In genomic region chr3:136624381-136624780, GRCh38 we compare ENCODE assay signal across 22 cellular contexts.
DNase-seq lines count a peak whose midpoint lies in the region; ATAC-seq, FAIRE-seq and TF ChIP-seq lines count a peak whose summit lies in the region.
"Had no signal": no experiment of that assay in that cellular context is flagged by ENCODE, and none has a peak within 500 bp of the region (broad histone marks: within the 10 kb centered on the region; RNA-seq: fewer than 3 reads in every experiment).

No MANE protein-coding gene starts in this region.

- in situ Hi-C loops in GM12878 (cut with MboI) = no loop called here

- H3K4me1 ChIP-seq in GM12878 (ENCODE audit: control insufficient read depth, insufficient read depth, low read length) (peaks cover 3% of the 10 kb centered on the region), liver (ENCODE audit: control insufficient read depth in 4 of 4, insufficient read depth in 4 of 4, low read length in 3 of 4) (peaks cover 2 to 20% (median 14%) of the 10 kb centered on the region in 4 donors)

- TF ChIP-seq CTCF in CD14-positive monocyte (IDR thresholded peaks at IDR 0.05) (no peak), GM12878 (IDR thresholded peaks at IDR 0.05 in 2 of 3, conservative IDR thresholded peaks at IDR 0.05 in 1 of 3; ENCODE audit: control insufficient read depth in 2 of 3, extremely low read depth in 1 of 3, insufficient read depth in 1 of 3, low read depth in 3 of 3, low read length in 3 of 3) (no peak), liver (IDR thresholded peaks at IDR 0.05; ENCODE audit: low read depth, low read length, missing input control) (no peak)

- H3K79me2 ChIP-seq in GM12878 (ENCODE audit: control insufficient read depth, insufficient read depth, low read length) = peaks cover 2% of the 10 kb centered on the region

- H3K27ac Mint-ChIP-seq in CD14-positive monocyte = peak overlapping the region in 6 of 7 donors; percentile 38 to 92 (median 80)
- H3K27ac Mint-ChIP-seq: activated naive CD8-positive, alpha-beta T cell treated with anti-CD3 and anti-CD28 coated beads, Interleukin-2, amount 10 ng/mL, durations not matched to agents 7 days and 5 days; stimulated activated memory B cell treated with anti-CD40 and anti-IgM and Interleukin-4, amounts not matched to agents 10 μg/mL and 1 μg/mL and 100 μg/mL, for 72 hours had no signal

- RAD21 ChIA-PET in GM12878 (lab: Charles Lee; ENCODE audit: unreplicated experiment) = interaction anchor here (0.9 kb wide), 1 partner anchor 13 kb away, joined by 3 read pairs; no protein-coding TSS in a partner anchor

- intact Hi-C loops in CD14-positive monocyte (cut with micrococcal nuclease) = loop anchor here in 1 of 2 donors (5.0 kb wide), 1 partner anchor 128 kb away; the partner anchor contains the start of gene STAG1
- intact Hi-C loops in GM12878 (cut with micrococcal nuclease; ENCODE audit: unreplicated experiment) = loop anchor here (10.0 kb wide), 1 partner anchor 120 kb away; no protein-coding TSS in a partner anchor
- intact Hi-C loops in head of caudate nucleus (cut with DNase I) = no loop called here

- no peak for DNase-seq in CD14-positive monocyte (ENCODE audit: low spot score)
- DNase-seq in NOMO-1 treated with DMSO at 0.1 percent for 48 hours (lab: John Stamatoyannopoulos, UW; ENCODE audit: unreplicated experiment) = peak; percentile 62
- DNase-seq in GM12878 (ENCODE audit: low read depth, low spot score) = no peak
- DNase-seq in effector CD8-positive, alpha-beta T cell (lab: John Stamatoyannopoulos, UW) = no peak
- DNase-seq in cortex of kidney (lab: John Stamatoyannopoulos, UW) = no peak
- no peak for DNase-seq in head of caudate nucleus
- no peak for DNase-seq in NCI-H526 treated with DMSO at 0.1 percent for 48 hours (lab: John Stamatoyannopoulos, UW)
- DNase-seq: ACHN; activated naive CD8-positive, alpha-beta T cell treated with anti-CD3 and anti-CD28 coated beads, Interleukin-2, amount 10 ng/mL, durations not matched to agents 7 days and 5 days; brain microvascular endothelial cell; C1 segment of cervical spinal cord; DMS153; foreskin fibroblast; mesenchymal stem cell; natural killer cell; NCI-H146; NCI-H748 treated with DMSO at 0.1 percent for 48 hours had no signal

- H2AFZ ChIP-seq in GM12878 (ENCODE audit: control insufficient read depth, low read depth, low read length) = no peak overlapping the region
- H2AFZ ChIP-seq: parathyroid adenoma had no signal

- FAIRE-seq in GM12878 (lab: Jason Lieb, UNC) = no peak

- TF ChIP-seq RAD21 in GM12878 (IDR thresholded peaks at IDR 0.05; ENCODE audit: insufficient read depth, low read depth, low read length) = no peak
- no peak for TF ChIP-seq RAD21 in liver (IDR thresholded peaks at IDR 0.05)

- H4K20me1 ChIP-seq in GM12878 (ENCODE audit: control insufficient read depth, insufficient read depth) = no peaks in the 10 kb centered on the region

- H3K36me3 ChIP-seq in GM12878 (ENCODE audit: control insufficient read depth in 2 of 2, insufficient read depth in 2 of 2, low read length in 1 of 2) = peaks cover 0 to 6% of the 10 kb centered on the region in 2 experiments; a peak in 2 of 4 replicates
- peaks cover 0 to 2% (median 0%) of the 10 kb centered on the region in 4 donors for H3K36me3 ChIP-seq in liver (ENCODE audit: control insufficient read depth in 4 of 4, insufficient read depth in 3 of 4, low read depth in 1 of 4, low read length in 3 of 4)
- H3K36me3 ChIP-seq: brain microvascular endothelial cell, thoracic aorta had no signal

- H3K27ac ChIP-seq in GM12878 (ENCODE audit: control insufficient read depth, insufficient read depth) = no peak overlapping the region
- H3K27ac ChIP-seq in liver (ENCODE audit: low read depth in 1 of 2, low read length in 2 of 2) = peak overlapping the region; percentile 31 to 43
- H3K27ac ChIP-seq: brain microvascular endothelial cell, coronary artery, parathyroid adenoma, thoracic aorta had no signal

- CTCF ChIA-PET in GM12878 (lab: Yijun Ruan, JAX) = no interaction called here

- POLR2A ChIA-PET in GM12878 (lab: Charles Lee) = interaction anchor here (1.1 kb wide), 1 partner anchor 23 kb away, joined by 4 read pairs; no protein-coding TSS in a partner anchor

- H3K9me3 ChIP-seq in GM12878 (replicated peaks; ENCODE audit: control insufficient read depth, insufficient read depth, low read length) (peaks cover 9% of the 10 kb centered on the region; the same call in 2 of the 3 replicates), liver (ENCODE audit: control insufficient read depth in 4 of 4, low read length in 3 of 4) (no peaks in the 10 kb centered on the region)
- H3K9me3 ChIP-seq: thoracic aorta had no signal

- H3K9ac ChIP-seq in GM12878 (ENCODE audit: control insufficient read depth, insufficient read depth, low read length) (no peak overlapping the region), liver (ENCODE audit: low read depth in 1 of 2, low read length in 2 of 2) (no peak overlapping the region)
- H3K9ac ChIP-seq: parathyroid adenoma had no signal

- TF ChIP-seq POLR2A in GM12878 (IDR thresholded peaks at IDR 0.05; ENCODE audit: low read depth, low read length) = no peak

- SMC1A ChIA-PET in GM12878 (lab: Charles Lee; ENCODE audit: uncharacterized antibody, unreplicated experiment) = interaction anchor here (0.7 to 1.0 kb wide), 2 partner anchors 11 to 96 kb away, joined by 3 read pairs; no protein-coding TSS in a partner anchor

- peaks cover 44% of the 10 kb centered on the region for H3K4me1 Mint-ChIP-seq in CD14-positive monocyte

- H3K4me2 ChIP-seq in GM12878 (ENCODE audit: control insufficient read depth, insufficient read depth) = no peak overlapping the region

- H3K4me3 Mint-ChIP-seq in CD14-positive monocyte = peak overlapping the region in 1 of 2 donors; percentile 51
- H3K4me3 Mint-ChIP-seq: activated naive CD8-positive, alpha-beta T cell treated with anti-CD3 and anti-CD28 coated beads, Interleukin-2, amount 10 ng/mL, durations not matched to agents 7 days and 5 days; natural killer cell; stimulated activated memory B cell treated with anti-CD40 and anti-IgM and Interleukin-4, amounts not matched to agents 10 μg/mL and 1 μg/mL and 100 μg/mL, for 72 hours had no signal

- WGBS in GM12878 (ENCODE audit: insufficient coverage, insufficient replicate concordance, low lambda C conversion rate, missing lambda C conversion rate) = 100% methylated on average over 3 of the region's 3 CpGs
- WGBS in liver = 78% methylated on average over 3 of the region's 3 CpGs

- no peaks in the 10 kb centered on the region for H3K27me3 ChIP-seq in GM12878 (replicated peaks in 1 of 2; ENCODE audit: control insufficient read depth in 2 of 2, insufficient read depth in 2 of 2, low read length in 1 of 2)
- no peaks in the 10 kb centered on the region for H3K27me3 ChIP-seq in liver (ENCODE audit: control insufficient read depth in 4 of 4, insufficient read depth in 4 of 4, low read length in 3 of 4)
- H3K27me3 ChIP-seq: brain microvascular endothelial cell had no signal

- BruUV-seq in GM12878 (replicated peaks; lab: Mats Ljungman, UMichigan) = no TSS peak

- TF ChIP-seq EP300 in GM12878 (IDR thresholded peaks at IDR 0.05; ENCODE audit: borderline replicate concordance in 1 of 2, control insufficient read depth in 1 of 2, low read depth in 2 of 2, low read length in 2 of 2) = no peak

- no peaks in the 10 kb centered on the region for H3K27me3 Mint-ChIP-seq in CD14-positive monocyte (ENCODE audit: low read depth in 3 of 3)
- H3K27me3 Mint-ChIP-seq: activated naive CD8-positive, alpha-beta T cell treated with anti-CD3 and anti-CD28 coated beads, Interleukin-2, amount 10 ng/mL, durations not matched to agents 7 days and 5 days; stimulated activated memory B cell treated with anti-CD40 and anti-IgM and Interleukin-4, amounts not matched to agents 10 μg/mL and 1 μg/mL and 100 μg/mL, for 72 hours had no signal

- H3K9me3 Mint-ChIP-seq in CD14-positive monocyte = peaks cover 0 to 8% (median 5%) of the 10 kb centered on the region in 7 donors
- H3K9me3 Mint-ChIP-seq: natural killer cell had no signal

- H3K4me3 ChIP-seq in GM12878 = no peak overlapping the region
- H3K4me3 ChIP-seq in liver (ENCODE audit: low read depth in 1 of 3, low read length in 3 of 3) = no peak overlapping the region
- H3K4me3 ChIP-seq: coronary artery, thoracic aorta had no signal

- H3K36me3 Mint-ChIP-seq in CD14-positive monocyte = peaks cover 14 to 19% of the 10 kb centered on the region in 2 donors

- ATAC-seq in GM12878 = peak; percentile 42; the same call in 1 of the 3 replicates
- ATAC-seq: stimulated activated memory B cell treated with anti-CD40 and anti-IgM and Interleukin-4, amounts not matched to agents 10 μg/mL and 1 μg/mL and 100 μg/mL, for 72 hours had no signal

TF ChIP-seq in GM12878, 131 proteins besides CTCF, POLR2A, EP300 and RAD21 (continues in another document):
- TF ChIP-seq ZNF207 (IDR thresholded peaks at IDR 0.05; ENCODE audit: borderline replicate concordance) (no peak), E2F4 (IDR thresholded peaks at IDR 0.05; ENCODE audit: low read depth, low read length) (no peak)

TF ChIP-seq in liver, 16 proteins besides CTCF, POLR2A, EP300 and RAD21 (continues in another document):
- TF ChIP-seq REST (IDR thresholded peaks at IDR 0.05) (no peak), RXRA (IDR thresholded peaks at IDR 0.05) (no peak), SP1 (IDR thresholded peaks at IDR 0.05) (no peak), FOXA2 (IDR thresholded peaks at IDR 0.05) (no peak)
